Comparison of ENCODE assay signal across 1 cellular context in genomic region chr10:72285972-72286521, GRCh38.
TF ChIP-seq lines count a peak whose summit lies in the region.

No MANE protein-coding gene starts in this region.

TF ChIP-seq in GM23338, 12 proteins besides CTCF, POLR2A, EP300 and RAD21 (continued from another document):
- TF ChIP-seq, protein P1, sequence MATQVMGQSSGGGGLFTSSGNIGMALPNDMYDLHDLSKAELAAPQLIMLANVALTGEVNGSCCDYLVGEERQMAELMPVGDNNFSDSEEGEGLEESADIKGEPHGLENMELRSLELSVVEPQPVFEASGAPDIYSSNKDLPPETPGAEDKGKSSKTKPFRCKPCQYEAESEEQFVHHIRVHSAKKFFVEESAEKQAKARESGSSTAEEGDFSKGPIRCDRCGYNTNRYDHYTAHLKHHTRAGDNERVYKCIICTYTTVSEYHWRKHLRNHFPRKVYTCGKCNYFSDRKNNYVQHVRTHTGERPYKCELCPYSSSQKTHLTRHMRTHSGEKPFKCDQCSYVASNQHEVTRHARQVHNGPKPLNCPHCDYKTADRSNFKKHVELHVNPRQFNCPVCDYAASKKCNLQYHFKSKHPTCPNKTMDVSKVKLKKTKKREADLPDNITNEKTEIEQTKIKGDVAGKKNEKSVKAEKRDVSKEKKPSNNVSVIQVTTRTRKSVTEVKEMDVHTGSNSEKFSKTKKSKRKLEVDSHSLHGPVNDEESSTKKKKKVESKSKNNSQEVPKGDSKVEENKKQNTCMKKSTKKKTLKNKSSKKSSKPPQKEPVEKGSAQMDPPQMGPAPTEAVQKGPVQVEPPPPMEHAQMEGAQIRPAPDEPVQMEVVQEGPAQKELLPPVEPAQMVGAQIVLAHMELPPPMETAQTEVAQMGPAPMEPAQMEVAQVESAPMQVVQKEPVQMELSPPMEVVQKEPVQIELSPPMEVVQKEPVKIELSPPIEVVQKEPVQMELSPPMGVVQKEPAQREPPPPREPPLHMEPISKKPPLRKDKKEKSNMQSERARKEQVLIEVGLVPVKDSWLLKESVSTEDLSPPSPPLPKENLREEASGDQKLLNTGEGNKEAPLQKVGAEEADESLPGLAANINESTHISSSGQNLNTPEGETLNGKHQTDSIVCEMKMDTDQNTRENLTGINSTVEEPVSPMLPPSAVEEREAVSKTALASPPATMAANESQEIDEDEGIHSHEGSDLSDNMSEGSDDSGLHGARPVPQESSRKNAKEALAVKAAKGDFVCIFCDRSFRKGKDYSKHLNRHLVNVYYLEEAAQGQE (IDR thresholded peaks at IDR 0.05; ENCODE audit: unreplicated experiment): no peak
- no peak for TF ChIP-seq JUNB (IDR thresholded peaks at IDR 0.05; ENCODE audit: unreplicated experiment)
- TF ChIP-seq, protein P2, sequence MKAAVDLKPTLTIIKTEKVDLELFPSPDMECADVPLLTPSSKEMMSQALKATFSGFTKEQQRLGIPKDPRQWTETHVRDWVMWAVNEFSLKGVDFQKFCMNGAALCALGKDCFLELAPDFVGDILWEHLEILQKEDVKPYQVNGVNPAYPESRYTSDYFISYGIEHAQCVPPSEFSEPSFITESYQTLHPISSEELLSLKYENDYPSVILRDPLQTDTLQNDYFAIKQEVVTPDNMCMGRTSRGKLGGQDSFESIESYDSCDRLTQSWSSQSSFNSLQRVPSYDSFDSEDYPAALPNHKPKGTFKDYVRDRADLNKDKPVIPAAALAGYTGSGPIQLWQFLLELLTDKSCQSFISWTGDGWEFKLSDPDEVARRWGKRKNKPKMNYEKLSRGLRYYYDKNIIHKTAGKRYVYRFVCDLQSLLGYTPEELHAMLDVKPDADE (IDR thresholded peaks at IDR 0.05): no peak
- no peak for TF ChIP-seq CREB1 (CRISPR knock-in tag; IDR thresholded peaks at IDR 0.05; ENCODE audit: low read depth)
- TF ChIP-seq ZNF331 (CRISPR knock-in tag; IDR thresholded peaks at IDR 0.05; ENCODE audit: low read depth): no peak
- TF ChIP-seq STAT1 (IDR thresholded peaks at IDR 0.05; ENCODE audit: unreplicated experiment): no peak
